Comparison of ENCODE assay signal across 34 cellular contexts in the genomic region with DNA sequence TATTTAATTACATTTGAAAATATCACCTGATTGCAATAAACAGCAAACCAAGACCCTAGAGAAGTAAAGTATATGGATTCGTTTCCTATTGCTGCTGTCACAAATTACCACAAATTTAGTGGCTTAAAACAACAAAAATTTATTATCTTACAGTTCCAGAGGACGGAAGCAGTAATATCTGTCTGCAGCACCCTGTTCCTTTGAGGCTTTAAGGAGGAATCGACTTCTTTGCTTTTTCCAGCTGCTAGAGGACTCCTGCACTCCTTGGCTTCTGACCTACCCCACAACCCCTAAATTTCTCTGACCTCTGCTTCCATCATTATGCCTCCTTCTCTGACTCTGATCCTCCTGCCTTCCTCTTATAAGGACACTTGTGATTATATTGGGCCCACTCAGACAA.
"Had no signal": no experiment of that assay in that cellular context is flagged by ENCODE, and none has a peak within 500 bp of the region (broad histone marks: within the 10 kb centered on the region; RNA-seq: fewer than 3 reads in every experiment).

No MANE protein-coding gene starts in this region.

- H3K9me3 ChIP-seq: ascending aorta, breast epithelium, colonic mucosa, esophagus muscularis mucosa, gastrocnemius medialis, heart left ventricle had no signal

- H3K4me2 ChIP-seq: hepatocyte had no signal

- H2AFZ ChIP-seq: hepatocyte had no signal

- ATAC-seq: activated naive CD4-positive, alpha-beta T cell treated with anti-CD3 and anti-CD28 coated beads, Interleukin-2, amount 50 U/mL, for 72 hours; activated T-cell treated with anti-CD3 and anti-CD28 coated beads, Interleukin-2, amount 50 U/mL, for 72 hours; foreskin keratinocyte; gastrocnemius medialis; heart left ventricle; WTC11 had no signal

- H3K27me3 ChIP-seq: ascending aorta, breast epithelium, cardiac muscle cell, colonic mucosa, esophagus muscularis mucosa, gastrocnemius medialis, heart left ventricle, hepatocyte had no signal

- H3K4me3 ChIP-seq: ascending aorta, breast epithelium, cardiac muscle cell, colonic mucosa, dorsolateral prefrontal cortex, esophagus muscularis mucosa, gastrocnemius medialis, heart left ventricle, hepatocyte had no signal

- H3K27ac ChIP-seq: ascending aorta, breast epithelium, cardiac muscle cell, colonic mucosa, dorsolateral prefrontal cortex, esophagus muscularis mucosa, foreskin keratinocyte, gastrocnemius medialis, heart left ventricle, hepatocyte, VCaP had no signal

- DNase-seq: activated CD4-positive, alpha-beta memory T cell treated with anti-CD3 and anti-CD28 coated beads, Interleukin-2, amount 10 ng/mL, durations not matched to agents 7 days and 5 days; activated CD4-positive, alpha-beta T cell treated with anti-CD3 and anti-CD28 coated beads for 1 hour; activated CD4-positive, alpha-beta T cell treated with anti-CD3 and anti-CD28 coated beads for 4 hours; activated CD4-positive, alpha-beta T cell treated with anti-CD3 and anti-CD28 coated beads, Interleukin-2, amount 10 ng/mL, durations not matched to agents 7 days and 5 days; activated CD4-positive, alpha-beta T cell treated with anti-CD3 and anti-CD28 coated beads, Interleukin-2, amount 50 U/mL, for 4 hours; activated CD8-positive, alpha-beta memory T cell treated with anti-CD3 and anti-CD28 coated beads, Interleukin-2, amount 50 U/mL, for 48 hours; activated gamma-delta T cell; activated naive CD4-positive, alpha-beta T cell; activated naive CD4-positive, alpha-beta T cell treated with anti-CD3 and anti-CD28 coated beads, Interleukin-2, amount 10 ng/mL, durations not matched to agents 7 days and 5 days; activated naive CD8-positive, alpha-beta T cell treated with anti-CD3 and anti-CD28 coated beads, Interleukin-2, amount 10 ng/mL, durations not matched to agents 7 days and 5 days; activated T-cell treated with anti-CD3 and anti-CD28 coated beads for 4 hours; activated T-cell treated with anti-CD3 and anti-CD28 coated beads, Interleukin-2, amount 50 U/mL, for 24 hours; activated T-cell treated with anti-CD3 and anti-CD28 coated beads, Interleukin-2, amount 50 U/mL, for 72 hours; central memory CD4-positive, alpha-beta T cell; cerebellar nuclear complex; colonic mucosa; dorsolateral prefrontal cortex; effector memory CD4-positive, alpha-beta T cell; endodermal cell; erythroblast; foreskin keratinocyte; gastrocnemius medialis; glutamatergic neuron; heart left ventricle; T-helper 1 cell; T-helper 2 cell had no signal

- H3K4me1 ChIP-seq: ascending aorta, breast epithelium, colonic mucosa, foreskin keratinocyte had no signal

- H3K79me2 ChIP-seq: hepatocyte had no signal

- H3K36me3 ChIP-seq: ascending aorta, breast epithelium, cardiac muscle cell, colonic mucosa, esophagus muscularis mucosa, gastrocnemius medialis, heart left ventricle had no signal
